7 cellular contexts compared by ENCODE assay signal in the genomic region with DNA sequence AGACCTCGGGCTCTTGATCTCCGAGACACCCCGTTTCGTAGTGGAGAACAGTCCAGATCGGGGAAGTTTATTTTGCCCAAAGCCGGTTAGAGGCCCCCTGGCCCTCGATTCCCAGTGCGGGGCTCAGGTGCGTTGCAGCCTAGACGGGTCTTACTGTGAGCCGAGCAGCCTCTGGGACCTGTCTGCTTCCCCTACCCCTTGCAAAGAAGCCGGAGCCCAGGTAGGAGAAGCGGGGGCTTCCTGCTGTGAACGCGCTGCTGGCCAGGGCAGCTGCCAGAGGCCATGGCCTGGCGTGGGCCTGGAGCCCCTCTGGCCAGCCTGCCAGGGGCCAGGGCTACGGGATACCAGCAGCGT. TPM values are rescaled to one million over a fixed set of nuclear protein-coding genes. Genes with fewer than 3 reads are reported as not detected.
DNase-seq lines count a peak whose midpoint lies in the region; ATAC-seq and TF ChIP-seq lines count a peak whose summit lies in the region.

No MANE protein-coding gene starts in this region.

- CTCF ChIA-PET in HCT116 (lab: Charles Lee), result no interaction called here
- CTCF ChIA-PET in activated CD8-positive, alpha-beta T cell treated with anti-CD3 and anti-CD28 coated beads for 36 hours (lab: Charles Lee), result no interaction called here

- intact Hi-C loops in HCT116 (cut with micrococcal nuclease), result no loop called here
- intact Hi-C loops in activated CD8-positive, alpha-beta T cell treated with anti-CD3 and anti-CD28 coated beads for 36 hours (cut with micrococcal nuclease), result no loop called here

- H3K4me2 ChIP-seq in HCT116 (ENCODE audit: low read length), result peak overlapping the region; percentile 99

- H3K4me1 ChIP-seq in HCT116 (ENCODE audit: control insufficient read depth in 1 of 2, insufficient read depth in 2 of 2, low read length in 2 of 2), result peaks cover 9 to 45% of the 10 kb centered on the region in 2 experiments
- H3K4me1 ChIP-seq in iPS DF 6.9 (ENCODE audit: control insufficient read depth, insufficient read depth, low read length), result peaks cover 3% of the 10 kb centered on the region; the same call in 1 of the 2 replicates

- H4K20me1 ChIP-seq in HCT116 (ENCODE audit: insufficient read depth), result no peaks in the 10 kb centered on the region

- H3K9ac ChIP-seq in HCT116 (ENCODE audit: low read length), result peak overlapping the region; percentile 78

- no peak for TF ChIP-seq CTCF in HCT116 (IDR thresholded peaks at IDR 0.05 in 2 of 3, conservative IDR thresholded peaks at IDR 0.05 in 1 of 3; ENCODE audit: borderline replicate concordance in 1 of 3, insufficient read depth in 1 of 3, low read depth in 2 of 3, low read length in 2 of 3)
- no peak for TF ChIP-seq CTCF in activated CD8-positive, alpha-beta T cell treated with anti-CD3 and anti-CD28 coated beads for 36 hours (IDR thresholded peaks at IDR 0.05)

- H3K36me3 ChIP-seq in HCT116 (ENCODE audit: control insufficient read depth in 1 of 2, insufficient read depth in 2 of 2, low read length in 2 of 2) (no peaks in the 10 kb centered on the region; a peak in 1 of 4 replicates), iPS DF 6.9 (ENCODE audit: control insufficient read depth, insufficient read depth, low read length) (no peaks in the 10 kb centered on the region)

- no peaks in the 10 kb centered on the region for H3K9me3 ChIP-seq in HCT116 (ENCODE audit: control insufficient read depth in 1 of 2, insufficient read depth in 1 of 2, low read depth in 1 of 2, low read length in 2 of 2)
- no peaks in the 10 kb centered on the region for H3K9me3 ChIP-seq in iPS DF 6.9 (ENCODE audit: control insufficient read depth, insufficient read depth, low read length)

- H3K9me3 Mint-ChIP-seq in activated CD8-positive, alpha-beta T cell treated with anti-CD3 and anti-CD28 coated beads for 36 hours, result no peaks in the 10 kb centered on the region

- no peaks in the 10 kb centered on the region for H3K27me3 Mint-ChIP-seq in activated CD8-positive, alpha-beta T cell treated with anti-CD3 and anti-CD28 coated beads for 36 hours

- H3K4me3 ChIP-seq in HCT116 (replicated peaks in 1 of 2; ENCODE audit: low read depth in 1 of 2, low read length in 2 of 2) (peak overlapping the region; percentile 80 to 82), iPS DF 6.9 (ENCODE audit: low read length) (peak overlapping the region; percentile 48; the same call in 1 of the 2 replicates)

- H3K27ac Mint-ChIP-seq in activated CD8-positive, alpha-beta T cell treated with anti-CD3 and anti-CD28 coated beads for 36 hours, result peak overlapping the region; percentile 52

- H3K27ac ChIP-seq in HCT116 (ENCODE audit: low read depth, low read length) (peak overlapping the region; percentile 92), iPS DF 6.9 (ENCODE audit: low read length) (no peak overlapping the region)

- no peaks in the 10 kb centered on the region for H3K9me2 ChIP-seq in HCT116 (ENCODE audit: insufficient read depth)

- H3K36me3 Mint-ChIP-seq in activated CD8-positive, alpha-beta T cell treated with anti-CD3 and anti-CD28 coated beads for 36 hours (ENCODE audit: low read depth), result no peaks in the 10 kb centered on the region

- H3K4me1 Mint-ChIP-seq in activated CD8-positive, alpha-beta T cell treated with anti-CD3 and anti-CD28 coated beads for 36 hours (ENCODE audit: low read depth), result peaks cover 33% of the 10 kb centered on the region

- peak overlapping the region; percentile 90 for H3K4me3 Mint-ChIP-seq in activated CD8-positive, alpha-beta T cell treated with anti-CD3 and anti-CD28 coated beads for 36 hours

- DNase-seq in HCT116 (ENCODE audit: low read depth, low spot score) (no peak), iPS DF 6.9 (ENCODE audit: low read depth, low spot score) (no peak), epidermal melanocyte (ENCODE audit: insufficient read length, low spot score) (no peak), T1000 (lab: John Stamatoyannopoulos, UW) (no peak)
- DNase-seq in activated CD8-positive, alpha-beta T cell treated with anti-CD3 and anti-CD28 coated beads for 36 hours, result peak; percentile 24
- DNase-seq in stimulated activated naive CD4-positive, alpha-beta T cell treated with Interleukin-2 at 50 U/mL for 16 hours (lab: John Stamatoyannopoulos, UW), result peak; percentile 11

- TF ChIP-seq POLR2A in HCT116 (IDR thresholded peaks at IDR 0.05; ENCODE audit: borderline replicate concordance, extremely low read depth, insufficient read depth, insufficient read length), result no peak

- RAD21 ChIA-PET in HCT116 (lab: Charles Lee; ENCODE audit: low non-redundant PET in 1 of 2, low total read pairs in 2 of 2, uncharacterized antibody in 2 of 2, unreplicated experiment in 2 of 2), result no interaction called here

- peak; percentile 36 for ATAC-seq in HCT116
- peak; percentile 41 for ATAC-seq in activated CD8-positive, alpha-beta T cell treated with anti-CD3 and anti-CD28 coated beads for 36 hours
- no peak for ATAC-seq in GM19463 (IDR thresholded peaks at IDR 0.05; ENCODE audit: unreplicated experiment)

- no CpG with 5 or more reads among the region's 18 CpGs for WGBS in iPS DF 6.9 (ENCODE audit: insufficient coverage, insufficient read length)

- no TSS peak for BruUV-seq in HCT116 (replicated peaks; lab: Mats Ljungman, UMichigan)

- no peaks in the 10 kb centered on the region for H3K27me3 ChIP-seq in HCT116 (ENCODE audit: insufficient read depth, low read length)
- no peaks in the 10 kb centered on the region; the same call in 1 of the 2 replicates for H3K27me3 ChIP-seq in iPS DF 6.9 (ENCODE audit: control insufficient read depth, insufficient read depth, low read length)

- POLR2A ChIA-PET in HCT116 (lab: Charles Lee), result interaction anchor here (1.5 to 1.9 kb wide), 2 partner anchors 24 to 537 kb away, joined by 4 to 8 read pairs; partner anchors contain the start of gene POLDIP3
- POLR2A ChIA-PET in activated CD8-positive, alpha-beta T cell treated with anti-CD3 and anti-CD28 coated beads for 36 hours (lab: Charles Lee), result interaction anchor here (1.0 to 1.3 kb wide), 2 partner anchors 11 to 28 kb away, joined by 3 to 4 read pairs; no protein-coding TSS in a partner anchor

- H2AFZ ChIP-seq in HCT116 (ENCODE audit: low read depth, low read length, poor library complexity, severe bottlenecking), result no peak overlapping the region

- no peak for TF ChIP-seq RAD21 in HCT116 (IDR thresholded peaks at IDR 0.05; ENCODE audit: low read depth)

- H3K79me2 ChIP-seq in HCT116 (ENCODE audit: insufficient read depth, low read length), result peaks cover 46% of the 10 kb centered on the region

TF ChIP-seq in HCT116, 20 proteins besides CTCF, POLR2A, EP300 and RAD21:
- no peak for TF ChIP-seq ELF1 (IDR thresholded peaks at IDR 0.05; ENCODE audit: borderline replicate concordance, low read depth)
- TF ChIP-seq ZFX (IDR thresholded peaks at IDR 0.05), result 0 out of 2 replicates have a peak, but pooled peaks have one; percentile 70
- TF ChIP-seq EGR1 (IDR thresholded peaks at IDR 0.05; ENCODE audit: low read depth), result no peak

RNA-seq across cellular contexts. Expression of gene TSPO, which starts 0.6 kb away (rescaled TPM):
- total RNA-seq in HCT116 (2021; ENCODE audit: unreplicated experiment), result 192 TPM
- polyA plus RNA-seq in HCT116 (2012), result 201 and 205 TPM in 2 replicates
- 100 to 1,000 TPM in 1 of 2 experiments, 10 to 100 TPM in 1; 94.8 to 103 TPM for total RNA-seq in activated CD8-positive, alpha-beta T cell treated with anti-CD3 and anti-CD28 coated beads for 36 hours

RNA-seq across cellular contexts. Expression of gene MCAT, which starts 8.8 kb away (rescaled TPM):
- 34.8 TPM for total RNA-seq in HCT116 (2021; ENCODE audit: unreplicated experiment)
- polyA plus RNA-seq in HCT116 (2012), result 19.0 and 20.8 TPM in 2 replicates
- total RNA-seq in activated CD8-positive, alpha-beta T cell treated with anti-CD3 and anti-CD28 coated beads for 36 hours, result 10 to 100 TPM; 14.8 to 15.0 TPM

RNA-seq across cellular contexts. Expression of gene TTLL12, which starts 35.0 kb away (rescaled TPM):
- 100 TPM for total RNA-seq in HCT116 (2021; ENCODE audit: unreplicated experiment)
- polyA plus RNA-seq in HCT116 (2012), result 69.1 and 73.8 TPM in 2 replicates
- total RNA-seq in activated CD8-positive, alpha-beta T cell treated with anti-CD3 and anti-CD28 coated beads for 36 hours, result 10 to 100 TPM; 83.5 to 86.0 TPM

RNA-seq across cellular contexts. Expression of gene BIK, which starts 41.4 kb away (rescaled TPM):
- 31.0 TPM for total RNA-seq in HCT116 (2021; ENCODE audit: unreplicated experiment)
- 30.0 and 30.2 TPM in 2 replicates for polyA plus RNA-seq in HCT116 (2012)
- total RNA-seq in activated CD8-positive, alpha-beta T cell treated with anti-CD3 and anti-CD28 coated beads for 36 hours, result 1 to 10 TPM; 2.5 to 3.3 TPM

Comparison
In these comparisons a context has a peak if more than half of its experiments do, and no peak if none do; other contexts are left out.
1. DNase-seq: peak in activated CD8-positive, alpha-beta T cell treated with anti-CD3 and anti-CD28 coated beads for 36 hours (single experiment) and stimulated activated naive CD4-positive, alpha-beta T cell treated with Interleukin-2 at 50 U/mL for 16 hours (single experiment); none in HCT116 (single experiment), iPS DF 6.9 (single experiment), epidermal melanocyte (single experiment) and T1000 (single experiment).